12 cellular contexts compared by ENCODE assay signal in genomic region chr1:38114231-38114630, GRCh38.
DNase-seq lines count a peak whose midpoint lies in the region; ATAC-seq and TF ChIP-seq lines count a peak whose summit lies in the region.
"Had no signal": no experiment of that assay in that cellular context is flagged by ENCODE, and none has a peak within 500 bp of the region (broad histone marks: within the 10 kb centered on the region; RNA-seq: fewer than 3 reads in every experiment).

No MANE protein-coding gene starts in this region.

- H3K4me1 ChIP-seq in heart left ventricle (no peaks in the 10 kb centered on the region), hepatocyte (ENCODE audit: insufficient read depth) (no peaks in the 10 kb centered on the region)

- no peaks in the 10 kb centered on the region for H3K9me2 ChIP-seq in hepatocyte (replicated peaks; ENCODE audit: insufficient read depth)

- DNase-seq in heart left ventricle (no peak), cardiac septum (ENCODE audit: low spot score) (no peak), amygdala (lab: John Stamatoyannopoulos, UW) (peak in 48 of 56 donors; percentile 9 to 83 (median 56)), hypothalamus (lab: John Stamatoyannopoulos, UW) (peak in 37 of 51 donors; percentile 10 to 83 (median 47)), stromal cell of bone marrow (ENCODE audit: low read depth) (peak; percentile 38), hepatocyte (ENCODE audit: low spot score) (no peak)
- DNase-seq: activated naive CD4-positive, alpha-beta T cell; KG1; spleen had no signal

- intact Hi-C loops in heart left ventricle (cut with DNase I) (no loop called here), cardiac septum (cut with DNase I) (no loop called here)

- H3K27ac ChIP-seq in heart left ventricle (no peak overlapping the region), hepatocyte (no peak overlapping the region)
- H3K27ac ChIP-seq: SJSA1, spleen had no signal

- TF ChIP-seq POLR2A in heart left ventricle (IDR thresholded peaks at IDR 0.05) = no peak

- WGBS in heart left ventricle, 4 donors = 57 to 76% (median 66%) methylated on average over 10 of the region's 10 CpGs
- WGBS in hepatocyte (ENCODE audit: low lambda C conversion rate, missing lambda C conversion rate) = 86% methylated on average over 10 of the region's 10 CpGs

- H3K79me2 ChIP-seq in hepatocyte = no peaks in the 10 kb centered on the region

- no peak overlapping the region for H3K4me2 ChIP-seq in hepatocyte

- H3K36me3 ChIP-seq in heart left ventricle (no peaks in the 10 kb centered on the region), hepatocyte (replicated peaks; ENCODE audit: insufficient read depth, low read depth) (no peaks in the 10 kb centered on the region)
- H3K36me3 ChIP-seq: SJSA1, spleen had no signal

- no peak overlapping the region for H2AFZ ChIP-seq in hepatocyte

- H3K4me3 ChIP-seq in heart left ventricle = no peak overlapping the region
- no peak overlapping the region for H3K4me3 ChIP-seq in hepatocyte
- H3K4me3 ChIP-seq: SJSA1, spleen had no signal

- TF ChIP-seq CTCF in heart left ventricle (IDR thresholded peaks at IDR 0.05) (no peak), hepatocyte (IDR thresholded peaks at IDR 0.05; ENCODE audit: poor library complexity) (no peak)

- ATAC-seq in heart left ventricle (peak in 3 of 4 donors; percentile 22 to 36 (median 28)), HG02588 (IDR thresholded peaks at IDR 0.05; ENCODE audit: unreplicated experiment) (no peak), GM18517 (IDR thresholded peaks at IDR 0.05; ENCODE audit: unreplicated experiment) (no peak)

- peaks cover 0 to 8% (median 0%) of the 10 kb centered on the region in 12 donors for H3K9me3 ChIP-seq in heart left ventricle
- no peaks in the 10 kb centered on the region for H3K9me3 ChIP-seq in hepatocyte (ENCODE audit: low read depth)
- H3K9me3 ChIP-seq: SJSA1 had no signal

- H4K20me1 ChIP-seq in hepatocyte (ENCODE audit: insufficient read depth, poor library complexity, severe bottlenecking) = no peaks in the 10 kb centered on the region

- H3K27me3 ChIP-seq in heart left ventricle (peaks cover 0 to 3% (median 0%) of the 10 kb centered on the region in 9 donors), hepatocyte (no peaks in the 10 kb centered on the region)
- H3K27me3 ChIP-seq: SJSA1 had no signal

Comparison
In these comparisons a context has a peak if more than half of its experiments do, and no peak if none do; other contexts are left out.
1. ATAC-seq: peak in heart left ventricle (3 of 4); none in HG02588 (single experiment) and GM18517 (single experiment).
2. DNase-seq: peak in amygdala (48 of 56), hypothalamus (37 of 51) and stromal cell of bone marrow (single experiment); none in heart left ventricle (0 of 5), cardiac septum (single experiment) and hepatocyte (single experiment).